Comparison of ENCODE assay signal across 8 cellular contexts in genomic region chr14:57343545-57344297, GRCh38. TPM values are rescaled to one million over a fixed set of nuclear protein-coding genes. Genes with fewer than 3 reads are reported as not detected.
A peak's percentile ranks its signal among the peaks of the same experiment; 100 is the strongest.
DNase-seq lines count a peak whose midpoint lies in the region; ATAC-seq and TF ChIP-seq lines count a peak whose summit lies in the region.
"Not testable (repeated sequence)": the region's sequence is repeated elsewhere in the genome, so short reads cannot be mapped to it uniquely, and the experiment has no call there.

No MANE protein-coding gene starts in this region.

- not testable (repeated sequence) for H3K4me1 Mint-ChIP-seq in GM23338; activated naive CD4-positive, alpha-beta T cell treated with anti-CD3 and anti-CD28 coated beads for 36 hours (ENCODE audit: low read depth)
- peaks cover 10% of the 10 kb centered on the region for H3K4me1 Mint-ChIP-seq in neural crest cell

- H3K27ac Mint-ChIP-seq in GM23338 (peak overlapping the region; percentile 96), neural crest cell (ENCODE audit: unreplicated experiment) (peak overlapping the region; percentile 93)
- not testable (repeated sequence) for H3K27ac Mint-ChIP-seq in activated naive CD4-positive, alpha-beta T cell treated with anti-CD3 and anti-CD28 coated beads for 36 hours

- not testable (repeated sequence) for BruUV-seq in A673 (replicated peaks; lab: Mats Ljungman, UMichigan)

- H3K9me2 ChIP-seq in GM23338 (ENCODE audit: insufficient read depth), result not testable (repeated sequence)

- CTCF ChIA-PET in A673 (lab: Charles Lee); activated naive CD4-positive, alpha-beta T cell treated with anti-CD3 and anti-CD28 coated beads for 36 hours (lab: Charles Lee): not testable (repeated sequence)

- not testable (repeated sequence) for H3K9ac ChIP-seq in iPS-20b (ENCODE audit: low read depth, low read length); smooth muscle cell (ENCODE audit: low read depth)

- peak overlapping the region; percentile 64 for H3K4me2 ChIP-seq in GM23338
- H3K4me2 ChIP-seq in smooth muscle cell, result not testable (repeated sequence)

- H3K9me3 ChIP-seq in A673 (ENCODE audit: low read depth, low read length, poor library complexity, severe bottlenecking); iPS-20b (ENCODE audit: insufficient read depth, low read depth, low read length); smooth muscle cell (replicated peaks; ENCODE audit: low read depth): not testable (repeated sequence)

- intact Hi-C loops in A673 (cut with micrococcal nuclease; ENCODE audit: unreplicated experiment); activated naive CD4-positive, alpha-beta T cell treated with anti-CD3 and anti-CD28 coated beads for 36 hours (cut with micrococcal nuclease): not testable (repeated sequence)

- H3K4me1 ChIP-seq in A673 (ENCODE audit: insufficient read depth, low read length, poor library complexity, severe bottlenecking); GM23338 (ENCODE audit: insufficient read depth); iPS-20b (ENCODE audit: insufficient read depth, low read length); smooth muscle cell (ENCODE audit: low read depth): not testable (repeated sequence)

- H3K36me3 ChIP-seq in A673 (ENCODE audit: insufficient read depth, low read length, poor library complexity, severe bottlenecking); GM23338 (ENCODE audit: insufficient read depth); iPS-20b (ENCODE audit: insufficient read depth, low read depth, low read length); smooth muscle cell (ENCODE audit: low read depth): not testable (repeated sequence)

- H3K27ac ChIP-seq in A673 (ENCODE audit: low read depth, low read length, poor library complexity, severe bottlenecking); GM23338 (ENCODE audit: low read depth); iPS-20b (ENCODE audit: low read length); smooth muscle cell (ENCODE audit: low read depth): not testable (repeated sequence)

- ATAC-seq in GM23338, result not testable (repeated sequence)

- peak overlapping the region; percentile 78; the same call in 1 of the 2 replicates for H2AFZ ChIP-seq in GM23338
- not testable (repeated sequence) for H2AFZ ChIP-seq in smooth muscle cell (ENCODE audit: low read depth)

- DNase-seq in A673 (ENCODE audit: low spot score) (peak; percentile 24), GM23338 (ENCODE audit: low spot score) (peak; percentile 26), NCI-H748 (lab: John Stamatoyannopoulos, UW; ENCODE audit: unreplicated experiment) (peak; percentile 53), neural crest cell (ENCODE audit: low read depth, low spot score) (peak; percentile 6)
- not testable (repeated sequence) for DNase-seq in activated naive CD4-positive, alpha-beta T cell treated with anti-CD3 and anti-CD28 coated beads for 36 hours; fibroblast of villous mesenchyme (ENCODE audit: low read depth); smooth muscle cell (lab: John Stamatoyannopoulos, UW; ENCODE audit: unreplicated experiment)

- not testable (repeated sequence) for H3K27me3 ChIP-seq in A673 (replicated peaks; ENCODE audit: insufficient read depth, low read depth, low read length, poor library complexity); GM23338 (ENCODE audit: insufficient read depth); iPS-20b (ENCODE audit: insufficient read depth, low read length); smooth muscle cell (ENCODE audit: low read depth)

- POLR2A ChIA-PET in A673 (lab: Charles Lee; ENCODE audit: low non-redundant PET), result not testable (repeated sequence)

- not testable (repeated sequence) for H3K36me3 Mint-ChIP-seq in GM23338 (ENCODE audit: low read depth); activated naive CD4-positive, alpha-beta T cell treated with anti-CD3 and anti-CD28 coated beads for 36 hours (ENCODE audit: low read depth); neural crest cell (ENCODE audit: low read depth)

- 55% methylated on average over 31 of the region's 34 CpGs for WGBS in smooth muscle cell (ENCODE audit: low lambda C conversion rate)

- H3K27me3 Mint-ChIP-seq in GM23338 (ENCODE audit: insufficient read depth, low read depth, poor library complexity); neural crest cell (ENCODE audit: low read depth): not testable (repeated sequence)
- H3K27me3 Mint-ChIP-seq in activated naive CD4-positive, alpha-beta T cell treated with anti-CD3 and anti-CD28 coated beads for 36 hours (ENCODE audit: low read depth), result peaks cover 15% of the 10 kb centered on the region

- peaks cover 19% of the 10 kb centered on the region; the same call in 2 of the 3 replicates for H3K9me3 Mint-ChIP-seq in GM23338
- not testable (repeated sequence) for H3K9me3 Mint-ChIP-seq in activated naive CD4-positive, alpha-beta T cell treated with anti-CD3 and anti-CD28 coated beads for 36 hours; neural crest cell

- H3F3A ChIP-seq in GM23338 (replicated peaks; ENCODE audit: low read depth); smooth muscle cell (ENCODE audit: low read depth): not testable (repeated sequence)

- H3K4me3 Mint-ChIP-seq in GM23338 (peak overlapping the region; percentile 83), neural crest cell (peak overlapping the region; percentile 86)
- H3K4me3 Mint-ChIP-seq in activated naive CD4-positive, alpha-beta T cell treated with anti-CD3 and anti-CD28 coated beads for 36 hours, result peak overlapping the region; percentile 34

- TF ChIP-seq CTCF in A673 (conservative IDR thresholded peaks at IDR 0.05; ENCODE audit: low read depth, low read length); GM23338 (conservative IDR thresholded peaks at IDR 0.05; ENCODE audit: low read depth in 2 of 2); fibroblast of villous mesenchyme (IDR thresholded peaks at IDR 0.05; ENCODE audit: insufficient read depth, low read depth, low read length); neural crest cell (conservative IDR thresholded peaks at IDR 0.05); smooth muscle cell (IDR thresholded peaks at IDR 0.05; ENCODE audit: borderline replicate concordance, insufficient read depth, poor library complexity, severe bottlenecking): not testable (repeated sequence)

- H3K4me3 ChIP-seq in A673 (ENCODE audit: low read depth, low read length, poor library complexity, severe bottlenecking) (peak overlapping the region; percentile 28), GM23338 (peak overlapping the region; percentile 55), fibroblast of villous mesenchyme (ENCODE audit: low read depth, low read length) (peak overlapping the region; percentile 40), iPS-20b (ENCODE audit: low read length) (peak overlapping the region; percentile 49; the same call in 1 of the 2 replicates), smooth muscle cell (peak overlapping the region; percentile 16)

- H3K79me2 ChIP-seq in GM23338 (replicated peaks; ENCODE audit: insufficient read depth); smooth muscle cell (ENCODE audit: low read depth): not testable (repeated sequence)

- not testable (repeated sequence) for H4K20me1 ChIP-seq in GM23338 (replicated peaks; ENCODE audit: insufficient read depth); smooth muscle cell (ENCODE audit: low read depth)

RNA-seq across cellular contexts. Expression of gene NAA30, which starts 46.7 kb away (rescaled TPM):
- total RNA-seq in A673 (2021), result 26.5 and 34.3 TPM in 2 replicates
- 27.1 and 36.4 TPM in 2 replicates for total RNA-seq in GM23338 (2014; rRNA removed; shearing (Covaris generic))
- 7.1 and 7.5 TPM in 2 replicates for polyA plus RNA-seq in GM23338 (2016; fragmentation: Nextera tagmentation; extraction: Ambion mirVana)
- 10 to 100 TPM; 12.3 to 12.5 TPM for total RNA-seq in activated naive CD4-positive, alpha-beta T cell treated with anti-CD3 and anti-CD28 coated beads for 36 hours
- 16.1 and 27.2 TPM in 2 replicates for total RNA-seq in fibroblast of villous mesenchyme
- total RNA-seq in neural crest cell, result 15.7 and 17.0 TPM in 2 replicates
- total RNA-seq in smooth muscle cell, result 24.0 and 27.2 TPM in 2 replicates
- polyA plus RNA-seq in smooth muscle cell, result 7.4 and 11.0 TPM in 2 replicates

Comparison
In these comparisons a context has a peak if more than half of its experiments do, and no peak if none do; other contexts are left out.
1. H3K4me3 Mint-ChIP-seq: peak in every context shown above with its lines; median percentile 86 in neural crest cell; 83 in GM23338; 34 in activated naive CD4-positive, alpha-beta T cell treated with anti-CD3 and anti-CD28 coated beads for 36 hours.